In the genomic region with DNA sequence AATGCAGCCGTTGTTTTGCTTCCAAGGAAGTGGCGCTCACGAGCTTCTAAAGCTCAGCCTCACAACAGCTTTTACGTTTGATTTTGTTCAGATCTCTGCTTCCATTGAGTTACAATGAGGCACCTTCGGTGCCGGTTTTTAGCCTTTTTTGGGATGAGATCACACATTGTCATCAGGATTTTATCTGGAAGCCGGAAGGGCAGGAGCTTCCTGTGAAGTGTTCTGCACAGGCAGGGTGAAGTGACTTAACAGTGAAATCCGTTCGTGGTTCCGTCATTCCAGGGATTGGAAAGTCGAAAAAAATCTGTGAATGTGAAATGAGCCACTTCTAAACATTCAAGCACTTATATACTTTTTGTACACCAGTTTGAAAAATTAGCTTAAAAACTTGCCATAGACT, we compare ENCODE assay signal across 18 cellular contexts.
"Had no signal": no experiment of that assay in that cellular context is flagged by ENCODE, and none has a peak within 500 bp of the region (broad histone marks: within the 10 kb centered on the region; RNA-seq: fewer than 3 reads in every experiment).

No MANE protein-coding gene starts in this region.

- H3K4me3 ChIP-seq: thyroid gland had no signal

- ATAC-seq: activated naive CD4-positive, alpha-beta T cell treated with anti-CD3 and anti-CD28 coated beads, Interleukin-2, amount 50 U/mL, for 72 hours; activated T-cell treated with anti-CD3 and anti-CD28 coated beads, Interleukin-2, amount 50 U/mL, for 4 hours; effector memory CD8-positive, alpha-beta T cell; left lobe of liver; natural killer cell; stimulated activated effector memory CD8-positive, alpha-beta T cell treated with anti-CD3 and anti-CD28 coated beads, Interleukin-12 subunit alpha, Interleukin-12 subunit beta, amount 100 ng/mL, for 72 hours; T-helper 17 cell had no signal

- H3K9me3 Mint-ChIP-seq: activated T-cell treated with anti-CD3 and anti-CD28 coated beads, Interleukin-2, amount 50 U/mL, for 4 hours had no signal

- H3K36me3 ChIP-seq: brain microvascular endothelial cell, thyroid gland had no signal

- DNase-seq: activated CD4-positive, alpha-beta memory T cell treated with anti-CD3 and anti-CD28 coated beads, Interleukin-2, amount 10 ng/mL, durations not matched to agents 7 days and 5 days; activated CD4-positive, alpha-beta T cell treated with anti-CD3 and anti-CD28 coated beads for 4 hours; activated effector memory CD4-positive, alpha-beta T cell treated with anti-CD3 and anti-CD28 coated beads, Interleukin-2, amount 50 U/mL, for 16 hours; activated T-cell treated with anti-CD3 and anti-CD28 coated beads, Interleukin-2, amount 50 U/mL, for 4 hours; brain microvascular endothelial cell; cerebellar nuclear complex; effector memory CD8-positive, alpha-beta T cell; islet precursor cell; mesendoderm; natural killer cell; T-helper 17 cell; thyroid gland had no signal

- H3K36me3 Mint-ChIP-seq: natural killer cell; stimulated activated effector memory CD8-positive, alpha-beta T cell treated with anti-CD3 and anti-CD28 coated beads, Interleukin-12 subunit alpha, Interleukin-12 subunit beta, amount 100 ng/mL, for 72 hours had no signal

- H3K4me1 Mint-ChIP-seq: activated CD4-positive, alpha-beta memory T cell treated with anti-CD3 and anti-CD28 coated beads, Interleukin-2, amount 10 ng/mL, durations not matched to agents 7 days and 5 days; natural killer cell; stimulated activated effector memory CD8-positive, alpha-beta T cell treated with anti-CD3 and anti-CD28 coated beads, Interleukin-12 subunit alpha, Interleukin-12 subunit beta, amount 100 ng/mL, for 72 hours; T-helper 17 cell had no signal

- H3K9me3 ChIP-seq: thyroid gland had no signal

- H3K27me3 ChIP-seq: brain microvascular endothelial cell, thyroid gland had no signal

- FAIRE-seq: frontal cortex had no signal

- H3K27ac Mint-ChIP-seq: activated CD4-positive, alpha-beta memory T cell treated with anti-CD3 and anti-CD28 coated beads, Interleukin-2, amount 10 ng/mL, durations not matched to agents 7 days and 5 days; activated naive CD4-positive, alpha-beta T cell treated with anti-CD3 and anti-CD28 coated beads, Interleukin-2, amount 50 U/mL, for 72 hours; effector memory CD8-positive, alpha-beta T cell; natural killer cell; progenitor cell of endocrine pancreas; stimulated activated effector memory CD8-positive, alpha-beta T cell treated with anti-CD3 and anti-CD28 coated beads, Interleukin-12 subunit alpha, Interleukin-12 subunit beta, amount 100 ng/mL, for 72 hours; T-helper 17 cell had no signal

- H3K4me3 Mint-ChIP-seq: activated CD4-positive, alpha-beta memory T cell treated with anti-CD3 and anti-CD28 coated beads, Interleukin-2, amount 10 ng/mL, durations not matched to agents 7 days and 5 days; activated T-cell treated with anti-CD3 and anti-CD28 coated beads, Interleukin-2, amount 50 U/mL, for 4 hours; effector memory CD8-positive, alpha-beta T cell; natural killer cell; stimulated activated effector memory CD8-positive, alpha-beta T cell treated with anti-CD3 and anti-CD28 coated beads, Interleukin-12 subunit alpha, Interleukin-12 subunit beta, amount 100 ng/mL, for 72 hours; T-helper 17 cell had no signal

- H3K4me1 ChIP-seq: thyroid gland had no signal

- H3K27ac ChIP-seq: brain microvascular endothelial cell, epithelial cell of prostate, thyroid gland had no signal

- H3K27me3 Mint-ChIP-seq: activated CD4-positive, alpha-beta memory T cell treated with anti-CD3 and anti-CD28 coated beads, Interleukin-2, amount 10 ng/mL, durations not matched to agents 7 days and 5 days; effector memory CD8-positive, alpha-beta T cell; progenitor cell of endocrine pancreas; T-helper 17 cell had no signal
